ENCODE assay signal across 30 cellular contexts in genomic region chr1:2812939-2813653, GRCh38.
"Had no signal": no experiment of that assay in that cellular context is flagged by ENCODE, and none has a peak within 500 bp of the region (broad histone marks: within the 10 kb centered on the region; RNA-seq: fewer than 3 reads in every experiment).

No MANE protein-coding gene starts in this region.

- H3K27me3 Mint-ChIP-seq: naive thymus-derived CD4-positive, alpha-beta T cell; progenitor cell of endocrine pancreas; stimulated activated naive CD8-positive, alpha-beta T cell treated with anti-CD3 and anti-CD28 coated beads, Interleukin-15, amount 100 ng/mL, for 72 hours had no signal

- H3K9ac ChIP-seq: neural progenitor cell, parathyroid adenoma had no signal

- H2AFZ ChIP-seq: neural progenitor cell, parathyroid adenoma had no signal

- FAIRE-seq: urothelium cell line had no signal

- H3K27me3 ChIP-seq: neural progenitor cell, ovary, testis, upper lobe of left lung, vagina had no signal

- H3K27ac Mint-ChIP-seq: naive thymus-derived CD4-positive, alpha-beta T cell; natural killer cell; nephron; progenitor cell of endocrine pancreas; stimulated activated memory B cell treated with anti-CD40 and anti-IgM and Interleukin-4, amounts not matched to agents 10 μg/mL and 1 μg/mL and 100 μg/mL, for 72 hours; stimulated activated naive CD8-positive, alpha-beta T cell treated with anti-CD3 and anti-CD28 coated beads, Interleukin-15, amount 100 ng/mL, for 72 hours had no signal

- H3K36me3 Mint-ChIP-seq: naive thymus-derived CD4-positive, alpha-beta T cell; natural killer cell; stimulated activated memory B cell treated with anti-CD40 and anti-IgM and Interleukin-4, amounts not matched to agents 10 μg/mL and 1 μg/mL and 100 μg/mL, for 72 hours had no signal

- H3K27ac ChIP-seq: neural progenitor cell, ovary, parathyroid adenoma, psoas muscle, skin epidermis, spleen, suprapubic skin, testis, tibial artery, transverse colon, upper lobe of left lung, vagina had no signal

- H3K4me1 ChIP-seq: neural progenitor cell, parathyroid adenoma, psoas muscle, spleen, suprapubic skin, testis, tibial artery, transverse colon, upper lobe of left lung, vagina had no signal

- DNase-seq: naive thymus-derived CD4-positive, alpha-beta T cell; natural killer cell; occipital lobe; ovary; psoas muscle; spleen; stimulated activated CD4-positive, alpha-beta T cell treated with anti-CD3 and anti-CD28 coated beads, Interleukin-12 subunit alpha, Interleukin-12 subunit beta, amount 100 ng/mL, for 4 hours; stimulated activated CD4-positive, alpha-beta T cell treated with anti-CD3 and anti-CD28 coated beads, Interleukin-1b, Interleukin-23, amount 100 ng/mL, for 48 hours; stimulated activated CD4-positive, alpha-beta T cell treated with anti-CD3 and anti-CD28 coated beads, Interleukin-4, amount 100 ng/mL, for 1 hour; stimulated activated CD4-positive, alpha-beta T cell treated with anti-CD3 and anti-CD28 coated beads, Interleukin-4, amount 100 ng/mL, for 4 hours; stimulated activated CD8-positive, alpha-beta memory T cell treated with anti-CD3 and anti-CD28 coated beads, Interleukin-4, amount 100 ng/mL, for 48 hours; stimulated activated naive CD4-positive, alpha-beta T cell; stimulated activated naive CD8-positive, alpha-beta T cell treated with anti-CD3 and anti-CD28 coated beads, Interleukin-15, amount 100 ng/mL, for 72 hours; stimulated activated naive CD8-positive, alpha-beta T cell treated with anti-CD3 and anti-CD28 coated beads, Interleukin-15, Interleukin-2, amounts not matched to agents 100 U/mL and 50 U/mL, for 24 hours; substantia nigra; tibial artery; transverse colon had no signal

- H3K9me3 ChIP-seq: testis, vagina had no signal

- H3K4me2 ChIP-seq: neural progenitor cell, smooth muscle cell had no signal

- H3K9me3 Mint-ChIP-seq: natural killer cell; stimulated activated memory B cell treated with anti-CD40 and anti-IgM and Interleukin-4, amounts not matched to agents 10 μg/mL and 1 μg/mL and 100 μg/mL, for 72 hours; stimulated activated naive CD8-positive, alpha-beta T cell treated with anti-CD3 and anti-CD28 coated beads, Interleukin-15, amount 100 ng/mL, for 72 hours had no signal

- H3K4me3 ChIP-seq: neural progenitor cell, ovary, psoas muscle, skin epidermis, smooth muscle cell, spleen, suprapubic skin, testis, tibial artery, transverse colon, upper lobe of left lung, vagina had no signal

- H3K79me2 ChIP-seq: parathyroid adenoma had no signal

- H3K4me1 Mint-ChIP-seq: naive thymus-derived CD4-positive, alpha-beta T cell; natural killer cell; nephron; stimulated activated memory B cell treated with anti-CD40 and anti-IgM and Interleukin-4, amounts not matched to agents 10 μg/mL and 1 μg/mL and 100 μg/mL, for 72 hours; stimulated activated naive CD8-positive, alpha-beta T cell treated with anti-CD3 and anti-CD28 coated beads, Interleukin-15, amount 100 ng/mL, for 72 hours had no signal

- H3K4me3 Mint-ChIP-seq: naive thymus-derived CD4-positive, alpha-beta T cell; natural killer cell; nephron; stimulated activated memory B cell treated with anti-CD40 and anti-IgM and Interleukin-4, amounts not matched to agents 10 μg/mL and 1 μg/mL and 100 μg/mL, for 72 hours; stimulated activated naive CD8-positive, alpha-beta T cell treated with anti-CD3 and anti-CD28 coated beads, Interleukin-15, amount 100 ng/mL, for 72 hours had no signal

- ATAC-seq: naive thymus-derived CD4-positive, alpha-beta T cell; natural killer cell; psoas muscle; sciatic nerve; stimulated activated memory B cell treated with anti-CD40 and anti-IgM and Interleukin-4, amounts not matched to agents 10 μg/mL and 1 μg/mL and 100 μg/mL, for 72 hours; stimulated activated naive CD8-positive, alpha-beta T cell treated with anti-CD3 and anti-CD28 coated beads, Interleukin-15, amount 100 ng/mL, for 72 hours; stimulated activated naive CD8-positive, alpha-beta T cell treated with anti-CD3 and anti-CD28 coated beads, Interleukin-15, Interleukin-2, amounts not matched to agents 100 U/mL and 50 U/mL, for 24 hours had no signal

- H3K36me3 ChIP-seq: neural progenitor cell, ovary, spleen, suprapubic skin, tibial artery, transverse colon, upper lobe of left lung, vagina had no signal
